In the genomic region with DNA sequence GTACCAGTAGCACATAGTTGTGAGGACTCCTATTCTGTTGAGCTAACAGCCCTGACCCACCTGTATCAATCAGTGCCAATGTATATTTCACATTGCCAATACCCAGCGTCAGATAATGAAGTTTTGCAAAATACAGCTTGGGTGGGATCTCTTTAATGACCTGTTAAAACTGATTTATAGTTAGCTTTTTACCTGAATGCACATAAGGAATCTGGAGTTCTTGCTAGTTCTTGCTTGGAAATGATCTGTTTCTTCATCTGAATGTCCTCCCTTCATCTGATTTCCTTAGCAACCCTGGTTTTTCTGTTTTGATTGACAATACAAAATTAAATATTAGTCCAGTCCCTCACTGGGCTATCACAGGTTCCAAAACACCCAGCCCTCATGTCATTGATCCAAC, we compare ENCODE assay signal across 34 cellular contexts.
"Had no signal": no experiment of that assay in that cellular context is flagged by ENCODE, and none has a peak within 500 bp of the region (broad histone marks: within the 10 kb centered on the region; RNA-seq: fewer than 3 reads in every experiment).

No MANE protein-coding gene starts in this region.

- ATAC-seq: activated CD4-positive, CD25-positive, alpha-beta regulatory T cell treated with anti-CD3 and anti-CD28 coated beads, Interleukin-2, amount 50 U/mL, for 24 hours; activated CD8-positive, alpha-beta T cell treated with anti-CD3 and anti-CD28 coated beads for 36 hours; activated naive CD8-positive, alpha-beta T cell treated with anti-CD3 and anti-CD28 coated beads, Interleukin-2, amount 50 U/mL, for 24 hours; body of pancreas; effector memory CD8-positive, alpha-beta T cell; foreskin keratinocyte; gastrocnemius medialis; heart left ventricle; T-helper 17 cell had no signal

- DNase-seq: activated B cell treated with CpG ODN at 0.5 μM for 24 hours; activated CD4-positive, alpha-beta T cell treated with anti-CD3 and anti-CD28 coated beads for 48 hours; activated CD4-positive, alpha-beta T cell treated with anti-CD3 and anti-CD28 coated beads, Interleukin-2, amount 50 U/mL, for 1 hour; activated CD4-positive, alpha-beta T cell treated with anti-CD3 and anti-CD28 coated beads, Interleukin-2, amount 50 U/mL, for 48 hours; activated CD8-positive, alpha-beta memory T cell treated with anti-CD3 and anti-CD28 coated beads for 24 hours; activated CD8-positive, alpha-beta T cell treated with anti-CD3 and anti-CD28 coated beads for 36 hours; activated gamma-delta T cell; activated naive CD4-positive, alpha-beta T cell; activated naive CD8-positive, alpha-beta T cell treated with anti-CD3 and anti-CD28 coated beads for 36 hours; activated naive CD8-positive, alpha-beta T cell treated with anti-CD3 and anti-CD28 coated beads, Interleukin-2, amount 50 U/mL, for 24 hours; activated T-cell treated with anti-CD3 and anti-CD28 coated beads, Interleukin-2, amount 50 U/mL, for 48 hours; adrenal gland; amygdala; aorta; body of pancreas; caudate nucleus; cortex of kidney; dermis blood vessel endothelial cell; effector CD4-positive, alpha-beta T cell; effector memory CD8-positive, alpha-beta T cell; erythroblast; foreskin keratinocyte; gastrocnemius medialis; glutamatergic neuron; heart left ventricle; T-helper 1 cell; T-helper 17 cell; T1000; WERI-Rb-1 had no signal

- H3K27ac ChIP-seq: adrenal gland, body of pancreas, esophagus muscularis mucosa, foreskin keratinocyte, gastrocnemius medialis, heart left ventricle had no signal

- H3K4me3 ChIP-seq: adrenal gland, body of pancreas, esophagus muscularis mucosa, gastrocnemius medialis, heart left ventricle had no signal

- H3K27me3 Mint-ChIP-seq: activated CD8-positive, alpha-beta T cell treated with anti-CD3 and anti-CD28 coated beads for 36 hours; activated naive CD4-positive, alpha-beta T cell treated with anti-CD3 and anti-CD28 coated beads, Interleukin-2, amount 50 U/mL, for 24 hours; activated naive CD8-positive, alpha-beta T cell treated with anti-CD3 and anti-CD28 coated beads for 36 hours; activated naive CD8-positive, alpha-beta T cell treated with anti-CD3 and anti-CD28 coated beads, Interleukin-2, amount 50 U/mL, for 24 hours; effector memory CD8-positive, alpha-beta T cell had no signal

- H3K27ac Mint-ChIP-seq: activated B cell treated with CpG ODN at 0.5 μM for 24 hours; activated CD8-positive, alpha-beta T cell treated with anti-CD3 and anti-CD28 coated beads for 36 hours; activated naive CD8-positive, alpha-beta T cell treated with anti-CD3 and anti-CD28 coated beads for 36 hours; activated naive CD8-positive, alpha-beta T cell treated with anti-CD3 and anti-CD28 coated beads, Interleukin-2, amount 50 U/mL, for 24 hours; activated T-helper 1 cell treated with anti-CD3 and anti-CD28 coated beads, Interleukin-12 subunit alpha, Interleukin-12 subunit beta, Interleukin-2, Interleukin-4 antibody, amounts not matched to agents 30 ng/mL and 10 ng/mL and 1 ng/mL, durations not matched to agents 14 hours and 24 hours and 36 hours; T-helper 17 cell; T-helper 2 cell treated with Interferon-gamma antibody and Interleukin-4, amounts not matched to agents 5 μg/mL and 100 μg/mL, for 36 hours had no signal

- H3K36me3 Mint-ChIP-seq: activated naive CD4-positive, alpha-beta T cell treated with anti-CD3 and anti-CD28 coated beads, Interleukin-2, amount 50 U/mL, for 24 hours; activated naive CD8-positive, alpha-beta T cell treated with anti-CD3 and anti-CD28 coated beads for 36 hours had no signal

- H3K4me1 ChIP-seq: adrenal gland, esophagus muscularis mucosa had no signal

- H3K27me3 ChIP-seq: adrenal gland, body of pancreas, esophagus muscularis mucosa, foreskin keratinocyte, gastrocnemius medialis, heart left ventricle had no signal

- H3K9me3 ChIP-seq: adrenal gland, body of pancreas had no signal

- H3K4me3 Mint-ChIP-seq: activated B cell treated with CpG ODN at 0.5 μM for 24 hours; activated CD8-positive, alpha-beta T cell treated with anti-CD3 and anti-CD28 coated beads for 36 hours; activated naive CD4-positive, alpha-beta T cell treated with anti-CD3 and anti-CD28 coated beads, Interleukin-2, amount 50 U/mL, for 24 hours; activated naive CD8-positive, alpha-beta T cell treated with anti-CD3 and anti-CD28 coated beads for 36 hours; activated naive CD8-positive, alpha-beta T cell treated with anti-CD3 and anti-CD28 coated beads, Interleukin-2, amount 50 U/mL, for 24 hours; activated T-helper 1 cell treated with anti-CD3 and anti-CD28 coated beads, Interleukin-12 subunit alpha, Interleukin-12 subunit beta, Interleukin-2, Interleukin-4 antibody, amounts not matched to agents 30 ng/mL and 10 ng/mL and 1 ng/mL, durations not matched to agents 14 hours and 24 hours and 36 hours; effector memory CD8-positive, alpha-beta T cell; T-helper 17 cell; T-helper 2 cell treated with Interferon-gamma antibody and Interleukin-4, amounts not matched to agents 5 μg/mL and 100 μg/mL, for 36 hours had no signal

- H3K36me3 ChIP-seq: adrenal gland, esophagus muscularis mucosa, gastrocnemius medialis, heart left ventricle, WERI-Rb-1 had no signal

- H3K9me3 Mint-ChIP-seq: activated B cell treated with CpG ODN at 0.5 μM for 24 hours; activated CD8-positive, alpha-beta T cell treated with anti-CD3 and anti-CD28 coated beads for 36 hours; activated naive CD4-positive, alpha-beta T cell treated with anti-CD3 and anti-CD28 coated beads, Interleukin-2, amount 50 U/mL, for 24 hours; activated naive CD8-positive, alpha-beta T cell treated with anti-CD3 and anti-CD28 coated beads, Interleukin-2, amount 50 U/mL, for 24 hours; effector memory CD8-positive, alpha-beta T cell had no signal
